Comparison of ENCODE assay signal across 8 cellular contexts in genomic region chr4:88158360-88159136, GRCh38. TPM values are rescaled to one million over a fixed set of nuclear protein-coding genes. Genes with fewer than 3 reads are reported as not detected.
A peak's percentile ranks its signal among the peaks of the same experiment; 100 is the strongest.
DNase-seq lines count a peak whose midpoint lies in the region; ATAC-seq, FAIRE-seq and TF ChIP-seq lines count a peak whose summit lies in the region.

Gene ABCG2, minus strand, starts transcription at chr4:88158639. Its CDS starts 18,644 bp downstream, at chr4:88139995.

- no peaks in the 10 kb centered on the region for H3K9me3 ChIP-seq in CD4-positive, CD25-positive, alpha-beta regulatory T cell (ENCODE audit: control insufficient read depth in 2 of 2, low read length in 2 of 2)
- H3K9me3 ChIP-seq in HUES6 (ENCODE audit: control insufficient read depth, insufficient read depth, low read depth, low read length) (no peaks in the 10 kb centered on the region), H1 (ENCODE audit: insufficient read depth in 2 of 2, low read depth in 1 of 2, low read length in 1 of 2) (no peaks in the 10 kb centered on the region)

- H2AK5ac ChIP-seq in H1 (ENCODE audit: low read depth, low read length): no peak within 1 kb of the TSS

- peak; percentile 58 to 64 for ATAC-seq in CD4-positive, CD25-positive, alpha-beta regulatory T cell (ENCODE audit: low read depth in 2 of 2)
- ATAC-seq in GM19455 (IDR thresholded peaks at IDR 0.05; ENCODE audit: unreplicated experiment): peak; percentile 72

- H3K9ac ChIP-seq in HUES6 (ENCODE audit: low read length) (peak within 1 kb of the TSS; percentile 78), H1 (replicated peaks in 1 of 4; ENCODE audit: extremely low read depth in 1 of 4, low read depth in 3 of 4, low read length in 3 of 4) (peak within 1 kb of the TSS; percentile 6 to 64 (median 44); a peak in 5 of 7 replicates)

- H3K79me1 ChIP-seq in H1 (ENCODE audit: low read depth, low read length): no peaks in the 10 kb centered on the region

- no peaks in the 10 kb centered on the region for H3K36me3 ChIP-seq in CD4-positive, CD25-positive, alpha-beta regulatory T cell (ENCODE audit: control insufficient read depth, insufficient read depth, low read length)
- H3K36me3 ChIP-seq in HUES6 (ENCODE audit: control insufficient read depth, insufficient read depth, low read length) (no peaks in the 10 kb centered on the region), H1 (ENCODE audit: control insufficient read depth in 2 of 4, insufficient read depth in 4 of 4, low read length in 3 of 4) (no peaks in the 10 kb centered on the region)

- peak within 1 kb of the TSS; percentile 60; the same call in 1 of the 2 replicates for H2BK5ac ChIP-seq in H1 (ENCODE audit: low read depth, low read length)

- no peak within 1 kb of the TSS for H3K4ac ChIP-seq in H1 (replicated peaks; ENCODE audit: insufficient read length, low read depth, low read length)

- H3K4me1 Mint-ChIP-seq in CD4-positive, CD25-positive, alpha-beta regulatory T cell: peaks cover 0 to 19% (median 12%) of the 10 kb centered on the region in 4 donors
- peaks cover 14% of the 10 kb centered on the region for H3K4me1 Mint-ChIP-seq in activated CD4-positive, alpha-beta T cell treated with anti-CD3 and anti-CD28 coated beads, Interleukin-2, amount 10 ng/mL, durations not matched to agents 7 days and 5 days
- H3K4me1 Mint-ChIP-seq in mesothelial cell of epicardium: peaks cover 10% of the 10 kb centered on the region

- H3K27ac Mint-ChIP-seq in CD4-positive, CD25-positive, alpha-beta regulatory T cell: peak within 1 kb of the TSS in 1 of 3 donors; percentile 69
- peak within 1 kb of the TSS; percentile 37 for H3K27ac Mint-ChIP-seq in activated CD4-positive, alpha-beta T cell treated with anti-CD3 and anti-CD28 coated beads, Interleukin-2, amount 10 ng/mL, durations not matched to agents 7 days and 5 days
- no peak within 1 kb of the TSS for H3K27ac Mint-ChIP-seq in mesothelial cell of epicardium

- WGBS in H1 (ENCODE audit: extremely low coverage in 1 of 2, insufficient coverage in 1 of 2, insufficient read length in 1 of 2, insufficient replicate concordance in 2 of 2, low coverage in 1 of 2, low lambda C conversion rate in 2 of 2, missing lambda C conversion rate in 1 of 2), 2 experiments: 2% methylated on average over 46 of the region's 71 CpGs; no CpG with 5 or more reads in 1 of the 2 experiments

- FAIRE-seq in H1 (lab: Jason Lieb, UNC): peak; percentile 32

- no peaks in the 10 kb centered on the region for H3K9me3 Mint-ChIP-seq in CD4-positive, CD25-positive, alpha-beta regulatory T cell
- H3K9me3 Mint-ChIP-seq in activated CD4-positive, alpha-beta T cell treated with anti-CD3 and anti-CD28 coated beads, Interleukin-2, amount 10 ng/mL, durations not matched to agents 7 days and 5 days: peaks cover 3% of the 10 kb centered on the region
- no peaks in the 10 kb centered on the region for H3K9me3 Mint-ChIP-seq in mesothelial cell of epicardium

- H4K20me1 ChIP-seq in H1 (replicated peaks in 1 of 2; ENCODE audit: control insufficient read depth in 1 of 2, insufficient read depth in 2 of 2, low read length in 2 of 2): no peaks in the 10 kb centered on the region

- H3K23me2 ChIP-seq in H1 (ENCODE audit: low read depth, low read length): peaks cover 9% of the 10 kb centered on the region

- H3K4me2 ChIP-seq in H1 (ENCODE audit: insufficient read depth in 1 of 2, low read depth in 2 of 2, low read length in 2 of 2): peak within 1 kb of the TSS; percentile 80 to 93

- CTCF ChIA-PET in activated CD4-positive, alpha-beta T cell treated with anti-CD3 and anti-CD28 coated beads, Interleukin-2, amount 10 ng/mL, durations not matched to agents 7 days and 5 days (lab: Charles Lee): interaction anchor here (1.0 kb wide), 1 partner anchor 61 kb away, joined by 3 read pairs; no protein-coding TSS in a partner anchor
- CTCF ChIA-PET in H1 (lab: Charles Lee; ENCODE audit: partially characterized antibody): no interaction called here

- no peak for TF ChIP-seq RAD21 in H1 (IDR thresholded peaks at IDR 0.05 in 1 of 2, conservative IDR thresholded peaks at IDR 0.05 in 1 of 2; ENCODE audit: low read depth in 2 of 2, low read length in 2 of 2)

- peak in 2 of 3 donors; percentile 10 to 48 for DNase-seq in CD4-positive, CD25-positive, alpha-beta regulatory T cell
- DNase-seq in activated CD4-positive, alpha-beta T cell treated with anti-CD3 and anti-CD28 coated beads, Interleukin-2, amount 10 ng/mL, durations not matched to agents 7 days and 5 days: peak; percentile 50
- DNase-seq in H1 (ENCODE audit: low read depth in 1 of 2, low spot score in 2 of 2): peak; percentile 73 to 80
- peak; percentile 22 to 39 for DNase-seq in mesothelial cell of epicardium (ENCODE audit: low spot score in 2 of 2, unreplicated experiment in 2 of 2)
- DNase-seq in stimulated activated CD8-positive, alpha-beta memory T cell treated with anti-CD3 and anti-CD28 coated beads, Interleukin-4, amount 100 ng/mL, for 48 hours: peak; percentile 65
- no peak for DNase-seq in NCI-H2029 treated with DMSO at 0.1 percent for 48 hours (lab: John Stamatoyannopoulos, UW)

- H3K27me3 ChIP-seq in CD4-positive, CD25-positive, alpha-beta regulatory T cell (ENCODE audit: control insufficient read depth, insufficient read depth, low read length): peaks cover 4% of the 10 kb centered on the region
- H3K27me3 ChIP-seq in HUES6 (ENCODE audit: control insufficient read depth, insufficient read depth, low read length) (no peaks in the 10 kb centered on the region), H1 (replicated peaks in 1 of 4; ENCODE audit: control insufficient read depth in 3 of 4, extremely low read depth in 1 of 4, insufficient read depth in 3 of 4, low read length in 3 of 4) (peaks cover 0 to 2% (median 0%) of the 10 kb centered on the region in 4 experiments; a peak in 3 of 7 replicates)

- peak within 1 kb of the TSS; percentile 97 for H3K18ac ChIP-seq in H1 (ENCODE audit: extremely low read depth, low read length)

- H3K4me3 Mint-ChIP-seq in CD4-positive, CD25-positive, alpha-beta regulatory T cell: peak within 1 kb of the TSS; percentile 56 to 81 (median 75)
- peak within 1 kb of the TSS; percentile 70 for H3K4me3 Mint-ChIP-seq in activated CD4-positive, alpha-beta T cell treated with anti-CD3 and anti-CD28 coated beads, Interleukin-2, amount 10 ng/mL, durations not matched to agents 7 days and 5 days
- H3K4me3 Mint-ChIP-seq in mesothelial cell of epicardium: peak within 1 kb of the TSS; percentile 69

- H3K27ac ChIP-seq in CD4-positive, CD25-positive, alpha-beta regulatory T cell (ENCODE audit: insufficient read depth, low read length, poor library complexity, severe bottlenecking): no peak within 1 kb of the TSS
- H3K27ac ChIP-seq in HUES6 (ENCODE audit: low read depth, low read length): peak within 1 kb of the TSS; percentile 69; the same call in 1 of the 2 replicates
- H3K27ac ChIP-seq in H1 (ENCODE audit: low read depth, low read length): no peak within 1 kb of the TSS

- no peak for TF ChIP-seq EP300 in H1 (IDR thresholded peaks at IDR 0.05; ENCODE audit: borderline replicate concordance in 1 of 2, low read depth in 2 of 2, low read length in 2 of 2)

- H4K5ac ChIP-seq in H1 (ENCODE audit: insufficient read length, low read depth, low read length): no peak within 1 kb of the TSS

- H3K27me3 Mint-ChIP-seq in CD4-positive, CD25-positive, alpha-beta regulatory T cell: peaks cover 31% of the 10 kb centered on the region
- peaks cover 19% of the 10 kb centered on the region for H3K27me3 Mint-ChIP-seq in activated CD4-positive, alpha-beta T cell treated with anti-CD3 and anti-CD28 coated beads, Interleukin-2, amount 10 ng/mL, durations not matched to agents 7 days and 5 days
- peaks cover 23% of the 10 kb centered on the region for H3K27me3 Mint-ChIP-seq in mesothelial cell of epicardium (ENCODE audit: low read depth)

- H3K4me1 ChIP-seq in CD4-positive, CD25-positive, alpha-beta regulatory T cell (ENCODE audit: control insufficient read depth, insufficient read depth, low read length, poor library complexity, severe bottlenecking): peaks cover 14% of the 10 kb centered on the region
- peaks cover 31% of the 10 kb centered on the region for H3K4me1 ChIP-seq in HUES6 (ENCODE audit: control insufficient read depth, insufficient read depth, low read length)
- H3K4me1 ChIP-seq in H1 (replicated peaks in 1 of 4; ENCODE audit: control insufficient read depth in 3 of 4, insufficient read depth in 4 of 4, low read length in 3 of 4): peaks cover 2 to 12% (median 8%) of the 10 kb centered on the region in 4 experiments

- H3K36me3 Mint-ChIP-seq in CD4-positive, CD25-positive, alpha-beta regulatory T cell: no peaks in the 10 kb centered on the region
- no peaks in the 10 kb centered on the region for H3K36me3 Mint-ChIP-seq in activated CD4-positive, alpha-beta T cell treated with anti-CD3 and anti-CD28 coated beads, Interleukin-2, amount 10 ng/mL, durations not matched to agents 7 days and 5 days (ENCODE audit: low read depth)
- H3K36me3 Mint-ChIP-seq in mesothelial cell of epicardium: peaks cover 2% of the 10 kb centered on the region

- peak within 1 kb of the TSS; percentile 77 for H4K8ac ChIP-seq in H1 (ENCODE audit: extremely low read depth, insufficient read depth, low read length)

- H3K23ac ChIP-seq in H1 (ENCODE audit: insufficient read length): no peak within 1 kb of the TSS

- TF ChIP-seq POLR2A in H1 (IDR thresholded peaks at IDR 0.05; ENCODE audit: control extremely low read depth in 1 of 2, low read depth in 2 of 2, low read length in 2 of 2): no peak

- TF ChIP-seq CTCF in H1 (IDR thresholded peaks at IDR 0.05; ENCODE audit: control extremely low read depth in 1 of 3, insufficient read depth in 1 of 3, low read depth in 1 of 3, low read length in 3 of 3) (no peak), mesothelial cell of epicardium (IDR thresholded peaks at IDR 0.05; ENCODE audit: unreplicated experiment) (no peak)

- no peaks in the 10 kb centered on the region for H3K79me2 ChIP-seq in H1 (ENCODE audit: control insufficient read depth in 1 of 2, insufficient read depth in 2 of 2, low read length in 2 of 2)

- peak within 1 kb of the TSS; percentile 70 for H3K4me3 ChIP-seq in CD4-positive, CD25-positive, alpha-beta regulatory T cell (ENCODE audit: low read depth, low read length)
- H3K4me3 ChIP-seq in HUES6 (ENCODE audit: low read depth, low read length): peak within 1 kb of the TSS; percentile 69
- peak within 1 kb of the TSS; percentile 40 to 67 (median 61) for H3K4me3 ChIP-seq in H1 (ENCODE audit: extremely low read depth in 1 of 4, insufficient read depth in 2 of 4, low read depth in 3 of 4, low read length in 4 of 4)

- peak within 1 kb of the TSS; percentile 34 for H4K91ac ChIP-seq in H1 (replicated peaks; ENCODE audit: insufficient read length, low read length)

- peak within 1 kb of the TSS; percentile 32; the same call in 1 of the 2 replicates for H2BK15ac ChIP-seq in H1 (ENCODE audit: low read length)

- H2BK12ac ChIP-seq in H1 (ENCODE audit: low read depth, low read length): peak within 1 kb of the TSS; percentile 72; the same call in 1 of the 2 replicates

- H3K14ac ChIP-seq in H1 (ENCODE audit: insufficient read length): no peak within 1 kb of the TSS

- no peak within 1 kb of the TSS for H3K56ac ChIP-seq in H1 (replicated peaks; ENCODE audit: insufficient read length, low read depth, low read length)

- peak within 1 kb of the TSS; percentile 97 for H2AFZ ChIP-seq in H1 (ENCODE audit: low read length)

- POLR2A ChIA-PET in activated CD4-positive, alpha-beta T cell treated with anti-CD3 and anti-CD28 coated beads, Interleukin-2, amount 10 ng/mL, durations not matched to agents 7 days and 5 days (lab: Charles Lee): no interaction called here
- POLR2A ChIA-PET in H1 (lab: Charles Lee; ENCODE audit: partially characterized antibody): interaction anchor here (0.6 to 1.8 kb wide), 3 partner anchors 20 to 366 kb away, joined by 3 to 7 read pairs (median 3); no protein-coding TSS in a partner anchor

- no peak within 1 kb of the TSS for H2BK120ac ChIP-seq in H1 (replicated peaks; ENCODE audit: low read depth, low read length)

- H2BK20ac ChIP-seq in H1 (ENCODE audit: low read length): peak within 1 kb of the TSS; percentile 82; the same call in 1 of the 2 replicates

RNA-seq across cellular contexts. Expression of gene ABCG2, which starts in this region (rescaled TPM):
- 0.54 TPM for total RNA-seq in CD4-positive, CD25-positive, alpha-beta regulatory T cell
- under 1 TPM; 0.27 to 0.69 (median 0.42) TPM for polyA plus RNA-seq in CD4-positive, CD25-positive, alpha-beta regulatory T cell
- 1 to 10 TPM; 1.1 to 1.4 TPM for total RNA-seq in activated CD4-positive, alpha-beta T cell treated with anti-CD3 and anti-CD28 coated beads, Interleukin-2, amount 10 ng/mL, durations not matched to agents 7 days and 5 days
- total RNA-seq in H1 (2021; fragmentation: NEBNext Ultra II Directional; extraction: Animal tissue kit (Norgen Biotek cat#: 25700)): 3.4 and 4.6 TPM in 2 replicates
- 1.5 and 2.4 TPM in 2 replicates for polyA plus RNA-seq in H1 (2011; rRNA removed)
- 2.6 TPM for polyA plus RNA-seq in H1 (2011; cell fraction: cytosol; rRNA removed)
- 1.5 TPM for polyA plus RNA-seq in H1 (2011; cell fraction: nucleus; rRNA removed)
- polyA plus RNA-seq in H1 (2012, experiment 1 of 2): 1.9 to 3.0 TPM (median 2.8 TPM) in 4 replicates
- polyA plus RNA-seq in H1 (2012, experiment 2 of 2): 0.28 TPM
- 5.3 TPM for polyA plus RNA-seq in H1 (2013, experiment 1 of 2)
- polyA plus RNA-seq in H1 (2013, experiment 2 of 2): 5.4 TPM
- polyA minus RNA-seq in H1 (2011; rRNA and poly(A)+ RNA removed): 4.3 and 5.2 TPM in 2 replicates
- polyA minus RNA-seq in H1 (2011; cell fraction: cytosol; rRNA and poly(A)+ RNA removed): 3.5 TPM
- 2.8 TPM for polyA minus RNA-seq in H1 (2011; cell fraction: nucleus; rRNA and poly(A)+ RNA removed)
- 0.82 to 0.92 TPM (median 0.86 TPM) in 3 replicates for total RNA-seq in mesothelial cell of epicardium

Comparison
In these comparisons a context has a peak if more than half of its experiments do, and no peak if none do; other contexts are left out.
1. Peak in DNase-seq, ATAC-seq and H3K4me3 ChIP-seq in CD4-positive, CD25-positive, alpha-beta regulatory T cell; RNA of the gene not detected or under 1 TPM.
2. Peak in DNase-seq in mesothelial cell of epicardium; RNA of the gene not detected or under 1 TPM.